1 cellular context compared by ENCODE assay signal in the genomic region with DNA sequence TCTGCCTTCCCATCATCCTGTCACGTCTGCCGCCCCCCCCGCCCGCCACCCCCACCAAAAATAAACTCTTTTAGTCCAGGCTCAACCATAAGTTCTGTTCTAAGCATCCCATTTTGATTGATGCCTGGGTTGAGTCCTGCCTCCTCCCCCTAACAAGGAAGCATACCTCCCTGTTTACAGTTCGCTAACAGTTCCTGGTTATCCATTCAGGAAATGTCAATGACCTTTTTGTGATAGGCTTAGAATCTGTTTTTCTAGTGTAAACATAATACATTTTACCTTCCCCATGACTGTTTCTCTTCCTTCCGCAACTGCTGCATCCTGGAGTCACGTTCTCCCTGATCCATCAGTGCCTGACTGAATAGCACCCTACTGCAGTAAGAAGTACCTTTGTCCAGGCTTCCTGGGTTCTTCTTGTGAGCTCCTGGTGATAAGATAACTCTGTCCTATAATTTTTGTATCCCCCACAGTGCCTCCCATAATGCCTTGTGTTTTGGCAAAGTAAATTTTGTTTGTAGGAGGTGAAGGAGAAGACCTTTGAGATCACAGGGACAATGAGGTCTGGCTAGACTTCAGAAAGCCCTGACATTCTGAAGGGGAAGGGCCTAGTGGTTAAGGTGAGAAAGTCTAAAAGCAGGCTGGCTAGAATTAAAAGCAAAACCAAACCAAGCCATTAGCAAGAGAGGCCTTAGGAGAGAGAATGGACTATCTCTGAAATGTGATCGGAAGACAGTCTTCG.
TF ChIP-seq lines count a peak whose summit lies in the region.

No MANE protein-coding gene starts in this region.

TF ChIP-seq in HepG2, 621 proteins besides CTCF, POLR2A, EP300 and RAD21 (continued from another document and continues in another):
- TF ChIP-seq, protein P1, sequence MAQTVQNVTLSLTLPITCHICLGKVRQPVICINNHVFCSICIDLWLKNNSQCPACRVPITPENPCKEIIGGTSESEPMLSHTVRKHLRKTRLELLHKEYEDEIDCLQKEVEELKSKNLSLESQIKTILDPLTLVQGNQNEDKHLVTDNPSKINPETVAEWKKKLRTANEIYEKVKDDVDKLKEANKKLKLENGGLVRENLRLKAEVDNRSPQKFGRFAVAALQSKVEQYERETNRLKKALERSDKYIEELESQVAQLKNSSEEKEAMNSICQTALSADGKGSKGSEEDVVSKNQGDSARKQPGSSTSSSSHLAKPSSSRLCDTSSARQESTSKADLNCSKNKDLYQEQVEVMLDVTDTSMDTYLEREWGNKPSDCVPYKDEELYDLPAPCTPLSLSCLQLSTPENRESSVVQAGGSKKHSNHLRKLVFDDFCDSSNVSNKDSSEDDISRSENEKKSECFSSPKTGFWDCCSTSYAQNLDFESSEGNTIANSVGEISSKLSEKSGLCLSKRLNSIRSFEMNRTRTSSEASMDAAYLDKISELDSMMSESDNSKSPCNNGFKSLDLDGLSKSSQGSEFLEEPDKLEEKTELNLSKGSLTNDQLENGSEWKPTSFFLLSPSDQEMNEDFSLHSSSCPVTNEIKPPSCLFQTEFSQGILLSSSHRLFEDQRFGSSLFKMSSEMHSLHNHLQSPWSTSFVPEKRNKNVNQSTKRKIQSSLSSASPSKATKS (CRISPR knock-in tag; IDR thresholded peaks at IDR 0.05): no peak
- TF ChIP-seq, protein P2, sequence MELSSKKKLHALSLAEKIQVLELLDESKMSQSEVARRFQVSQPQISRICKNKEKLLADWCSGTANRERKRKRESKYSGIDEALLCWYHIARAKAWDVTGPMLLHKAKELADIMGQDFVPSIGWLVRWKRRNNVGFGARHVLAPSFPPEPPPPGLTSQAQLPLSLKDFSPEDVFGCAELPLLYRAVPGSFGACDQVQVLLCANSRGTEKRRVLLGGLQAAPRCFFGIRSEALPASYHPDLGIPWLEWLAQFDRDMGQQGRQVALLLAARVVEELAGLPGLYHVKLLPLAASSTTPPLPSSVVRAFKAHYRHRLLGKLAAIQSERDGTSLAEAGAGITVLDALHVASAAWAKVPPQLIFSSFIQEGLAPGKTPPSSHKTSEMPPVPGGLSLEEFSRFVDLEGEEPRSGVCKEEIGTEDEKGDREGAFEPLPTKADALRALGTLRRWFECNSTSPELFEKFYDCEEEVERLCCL (CRISPR knock-in tag; IDR thresholded peaks at IDR 0.05; ENCODE audit: borderline replicate concordance): no peak
- TF ChIP-seq NR1H2 (CRISPR knock-in tag; IDR thresholded peaks at IDR 0.05; ENCODE audit: borderline replicate concordance, low read depth) (no peak), ZNF253 (CRISPR knock-in tag; IDR thresholded peaks at IDR 0.05; ENCODE audit: borderline replicate concordance) (no peak), SCMH1 (CRISPR knock-in tag; IDR thresholded peaks at IDR 0.05; ENCODE audit: borderline replicate concordance) (no peak), PHF21A (CRISPR knock-in tag; IDR thresholded peaks at IDR 0.05) (peak; percentile 41; the same call in 1 of the 2 replicates), ZNF670 (CRISPR knock-in tag; IDR thresholded peaks at IDR 0.05; ENCODE audit: borderline replicate concordance) (no peak), ZNF264 (CRISPR knock-in tag; IDR thresholded peaks at IDR 0.05) (peak; percentile 92), KDM3A (CRISPR knock-in tag; IDR thresholded peaks at IDR 0.05; ENCODE audit: low read depth) (0 out of 2 replicates have a peak, but pooled peaks have one; percentile 23), SMARCE1 (IDR thresholded peaks at IDR 0.05; ENCODE audit: borderline replicate concordance) (no peak), SAFB2 (CRISPR knock-in tag; IDR thresholded peaks at IDR 0.05; ENCODE audit: borderline replicate concordance, low read depth) (no peak; the same call in 1 of the 2 replicates), TBX2 (CRISPR knock-in tag; IDR thresholded peaks at IDR 0.05; ENCODE audit: borderline replicate concordance) (peak; percentile 62; the same call in 1 of the 2 replicates), NONO (IDR thresholded peaks at IDR 0.05) (no peak), NONO (CRISPR knock-in tag; conservative IDR thresholded peaks at IDR 0.05) (peak; percentile 63; the same call in 1 of the 2 replicates), DNMT1 (CRISPR knock-in tag; IDR thresholded peaks at IDR 0.05) (no peak), ZNF333 (CRISPR knock-in tag; IDR thresholded peaks at IDR 0.05; ENCODE audit: borderline replicate concordance) (no peak), HDAC6 (IDR thresholded peaks at IDR 0.05; ENCODE audit: low read depth, low read length) (no peak), ESRRA (CRISPR knock-in tag; IDR thresholded peaks at IDR 0.05; ENCODE audit: low read depth) (no peak), ZNF234 (CRISPR knock-in tag; conservative IDR thresholded peaks at IDR 0.05) (no peak), MBD4 (IDR thresholded peaks at IDR 0.05; ENCODE audit: borderline replicate concordance, low read length) (no peak), NR2F2 (IDR thresholded peaks at IDR 0.05; ENCODE audit: borderline replicate concordance, low read depth) (no peak), REPIN1 (CRISPR knock-in tag; IDR thresholded peaks at IDR 0.05; ENCODE audit: borderline replicate concordance, low read depth) (0 out of 2 replicates have a peak, but pooled peaks have one; percentile 13), HIVEP1 (CRISPR knock-in tag; IDR thresholded peaks at IDR 0.05) (no peak), ARHGAP35 (CRISPR knock-in tag; IDR thresholded peaks at IDR 0.05; ENCODE audit: borderline replicate concordance) (no peak), ZBTB3 (CRISPR knock-in tag; IDR thresholded peaks at IDR 0.05; ENCODE audit: borderline replicate concordance, low read depth) (no peak), RFXAP (CRISPR knock-in tag; IDR thresholded peaks at IDR 0.05; ENCODE audit: borderline replicate concordance) (peak; percentile 39; the same call in 1 of the 2 replicates), HNF4G (IDR thresholded peaks at IDR 0.05; ENCODE audit: borderline replicate concordance, low read depth, low read length) (no peak), HNF4G (CRISPR knock-in tag; IDR thresholded peaks at IDR 0.05; ENCODE audit: borderline replicate concordance, low read depth) (no peak), ZFP1 (CRISPR knock-in tag; IDR thresholded peaks at IDR 0.05) (0 out of 2 replicates have a peak, but pooled peaks have one; percentile 9), DNMT3B (CRISPR knock-in tag; conservative IDR thresholded peaks at IDR 0.05) (no peak)
- TF ChIP-seq, protein P3, sequence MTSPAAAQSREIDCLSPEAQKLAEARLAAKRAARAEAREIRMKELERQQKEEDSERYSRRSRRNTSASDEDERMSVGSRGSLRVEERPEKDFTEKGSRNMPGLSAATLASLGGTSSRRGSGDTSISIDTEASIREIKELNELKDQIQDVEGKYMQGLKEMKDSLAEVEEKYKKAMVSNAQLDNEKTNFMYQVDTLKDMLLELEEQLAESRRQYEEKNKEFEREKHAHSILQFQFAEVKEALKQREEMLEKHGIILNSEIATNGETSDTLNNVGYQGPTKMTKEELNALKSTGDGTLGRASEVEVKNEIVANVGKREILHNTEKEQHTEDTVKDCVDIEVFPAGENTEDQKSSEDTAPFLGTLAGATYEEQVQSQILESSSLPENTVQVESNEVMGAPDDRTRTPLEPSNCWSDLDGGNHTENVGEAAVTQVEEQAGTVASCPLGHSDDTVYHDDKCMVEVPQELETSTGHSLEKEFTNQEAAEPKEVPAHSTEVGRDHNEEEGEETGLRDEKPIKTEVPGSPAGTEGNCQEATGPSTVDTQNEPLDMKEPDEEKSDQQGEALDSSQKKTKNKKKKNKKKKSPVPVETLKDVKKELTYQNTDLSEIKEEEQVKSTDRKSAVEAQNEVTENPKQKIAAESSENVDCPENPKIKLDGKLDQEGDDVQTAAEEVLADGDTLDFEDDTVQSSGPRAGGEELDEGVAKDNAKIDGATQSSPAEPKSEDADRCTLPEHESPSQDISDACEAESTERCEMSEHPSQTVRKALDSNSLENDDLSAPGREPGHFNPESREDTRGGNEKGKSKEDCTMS (CRISPR knock-in tag; conservative IDR thresholded peaks at IDR 0.05): no peak
- TF ChIP-seq, protein P4, sequence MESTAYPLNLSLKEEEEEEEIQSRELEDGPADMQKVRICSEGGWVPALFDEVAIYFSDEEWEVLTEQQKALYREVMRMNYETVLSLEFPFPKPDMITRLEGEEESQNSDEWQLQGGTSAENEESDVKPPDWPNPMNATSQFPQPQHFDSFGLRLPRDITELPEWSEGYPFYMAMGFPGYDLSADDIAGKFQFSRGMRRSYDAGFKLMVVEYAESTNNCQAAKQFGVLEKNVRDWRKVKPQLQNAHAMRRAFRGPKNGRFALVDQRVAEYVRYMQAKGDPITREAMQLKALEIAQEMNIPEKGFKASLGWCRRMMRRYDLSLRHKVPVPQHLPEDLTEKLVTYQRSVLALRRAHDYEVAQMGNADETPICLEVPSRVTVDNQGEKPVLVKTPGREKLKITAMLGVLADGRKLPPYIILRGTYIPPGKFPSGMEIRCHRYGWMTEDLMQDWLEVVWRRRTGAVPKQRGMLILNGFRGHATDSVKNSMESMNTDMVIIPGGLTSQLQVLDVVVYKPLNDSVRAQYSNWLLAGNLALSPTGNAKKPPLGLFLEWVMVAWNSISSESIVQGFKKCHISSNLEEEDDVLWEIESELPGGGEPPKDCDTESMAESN (CRISPR knock-in tag; conservative IDR thresholded peaks at IDR 0.05): no peak
- TF ChIP-seq, protein P5, sequence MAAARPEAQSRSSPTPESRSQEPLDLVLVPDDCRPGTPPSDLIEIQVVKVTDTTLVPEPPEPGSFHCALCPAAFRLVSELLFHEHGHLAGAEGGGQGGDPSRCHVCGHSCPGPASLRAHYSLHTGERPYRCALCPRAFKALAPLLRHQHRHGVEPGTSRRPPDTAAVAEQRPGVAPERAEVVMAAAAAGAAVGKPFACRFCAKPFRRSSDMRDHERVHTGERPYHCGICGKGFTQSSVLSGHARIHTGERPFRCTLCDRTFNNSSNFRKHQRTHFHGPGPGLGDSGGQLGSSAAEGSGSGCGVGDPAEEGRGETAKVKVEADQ (CRISPR knock-in tag; IDR thresholded peaks at IDR 0.05; ENCODE audit: borderline replicate concordance): no peak
- TF ChIP-seq, protein P6, sequence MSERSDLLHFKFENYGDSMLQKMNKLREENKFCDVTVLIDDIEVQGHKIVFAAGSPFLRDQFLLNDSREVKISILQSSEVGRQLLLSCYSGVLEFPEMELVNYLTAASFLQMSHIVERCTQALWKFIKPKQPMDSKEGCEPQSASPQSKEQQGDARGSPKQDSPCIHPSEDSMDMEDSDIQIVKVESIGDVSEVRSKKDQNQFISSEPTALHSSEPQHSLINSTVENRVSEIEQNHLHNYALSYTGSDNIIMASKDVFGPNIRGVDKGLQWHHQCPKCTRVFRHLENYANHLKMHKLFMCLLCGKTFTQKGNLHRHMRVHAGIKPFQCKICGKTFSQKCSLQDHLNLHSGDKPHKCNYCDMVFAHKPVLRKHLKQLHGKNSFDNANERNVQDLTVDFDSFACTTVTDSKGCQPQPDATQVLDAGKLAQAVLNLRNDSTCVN (CRISPR knock-in tag; IDR thresholded peaks at IDR 0.05; ENCODE audit: borderline replicate concordance): no peak
- TF ChIP-seq, protein P7, sequence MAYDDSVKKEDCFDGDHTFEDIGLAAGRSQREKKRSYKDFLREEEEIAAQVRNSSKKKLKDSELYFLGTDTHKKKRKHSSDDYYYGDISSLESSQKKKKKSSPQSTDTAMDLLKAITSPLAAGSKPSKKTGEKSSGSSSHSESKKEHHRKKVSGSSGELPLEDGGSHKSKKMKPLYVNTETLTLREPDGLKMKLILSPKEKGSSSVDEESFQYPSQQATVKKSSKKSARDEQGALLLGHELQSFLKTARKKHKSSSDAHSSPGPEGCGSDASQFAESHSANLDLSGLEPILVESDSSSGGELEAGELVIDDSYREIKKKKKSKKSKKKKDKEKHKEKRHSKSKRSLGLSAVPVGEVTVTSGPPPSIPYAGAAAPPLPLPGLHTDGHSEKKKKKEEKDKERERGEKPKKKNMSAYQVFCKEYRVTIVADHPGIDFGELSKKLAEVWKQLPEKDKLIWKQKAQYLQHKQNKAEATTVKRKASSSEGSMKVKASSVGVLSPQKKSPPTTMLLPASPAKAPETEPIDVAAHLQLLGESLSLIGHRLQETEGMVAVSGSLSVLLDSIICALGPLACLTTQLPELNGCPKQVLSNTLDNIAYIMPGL (CRISPR knock-in tag; IDR thresholded peaks at IDR 0.05; ENCODE audit: borderline replicate concordance in 1 of 2, low read depth in 1 of 2): no peak; a peak in 1 of 4 replicates
- TF ChIP-seq, protein P8, sequence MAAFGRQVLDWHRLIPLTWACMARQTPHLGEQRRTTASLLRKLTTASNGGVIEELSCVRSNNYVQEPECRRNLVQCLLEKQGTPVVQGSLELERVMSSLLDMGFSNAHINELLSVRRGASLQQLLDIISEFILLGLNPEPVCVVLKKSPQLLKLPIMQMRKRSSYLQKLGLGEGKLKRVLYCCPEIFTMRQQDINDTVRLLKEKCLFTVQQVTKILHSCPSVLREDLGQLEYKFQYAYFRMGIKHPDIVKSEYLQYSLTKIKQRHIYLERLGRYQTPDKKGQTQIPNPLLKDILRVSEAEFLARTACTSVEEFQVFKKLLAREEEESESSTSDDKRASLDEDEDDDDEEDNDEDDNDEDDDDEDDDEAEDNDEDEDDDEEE (CRISPR knock-in tag; IDR thresholded peaks at IDR 0.05): 0 out of 2 replicates have a peak, but pooled peaks have one; percentile 15
- TF ChIP-seq, protein P9, sequence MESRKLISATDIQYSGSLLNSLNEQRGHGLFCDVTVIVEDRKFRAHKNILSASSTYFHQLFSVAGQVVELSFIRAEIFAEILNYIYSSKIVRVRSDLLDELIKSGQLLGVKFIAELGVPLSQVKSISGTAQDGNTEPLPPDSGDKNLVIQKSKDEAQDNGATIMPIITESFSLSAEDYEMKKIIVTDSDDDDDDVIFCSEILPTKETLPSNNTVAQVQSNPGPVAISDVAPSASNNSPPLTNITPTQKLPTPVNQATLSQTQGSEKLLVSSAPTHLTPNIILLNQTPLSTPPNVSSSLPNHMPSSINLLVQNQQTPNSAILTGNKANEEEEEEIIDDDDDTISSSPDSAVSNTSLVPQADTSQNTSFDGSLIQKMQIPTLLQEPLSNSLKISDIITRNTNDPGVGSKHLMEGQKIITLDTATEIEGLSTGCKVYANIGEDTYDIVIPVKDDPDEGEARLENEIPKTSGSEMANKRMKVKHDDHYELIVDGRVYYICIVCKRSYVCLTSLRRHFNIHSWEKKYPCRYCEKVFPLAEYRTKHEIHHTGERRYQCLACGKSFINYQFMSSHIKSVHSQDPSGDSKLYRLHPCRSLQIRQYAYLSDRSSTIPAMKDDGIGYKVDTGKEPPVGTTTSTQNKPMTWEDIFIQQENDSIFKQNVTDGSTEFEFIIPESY (CRISPR knock-in tag; IDR thresholded peaks at IDR 0.05): no peak
- TF ChIP-seq, protein P10, sequence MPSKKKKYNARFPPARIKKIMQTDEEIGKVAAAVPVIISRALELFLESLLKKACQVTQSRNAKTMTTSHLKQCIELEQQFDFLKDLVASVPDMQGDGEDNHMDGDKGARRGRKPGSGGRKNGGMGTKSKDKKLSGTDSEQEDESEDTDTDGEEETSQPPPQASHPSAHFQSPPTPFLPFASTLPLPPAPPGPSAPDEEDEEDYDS (CRISPR knock-in tag; IDR thresholded peaks at IDR 0.05): no peak
